1 cellular context compared by ENCODE assay signal in the genomic region with DNA sequence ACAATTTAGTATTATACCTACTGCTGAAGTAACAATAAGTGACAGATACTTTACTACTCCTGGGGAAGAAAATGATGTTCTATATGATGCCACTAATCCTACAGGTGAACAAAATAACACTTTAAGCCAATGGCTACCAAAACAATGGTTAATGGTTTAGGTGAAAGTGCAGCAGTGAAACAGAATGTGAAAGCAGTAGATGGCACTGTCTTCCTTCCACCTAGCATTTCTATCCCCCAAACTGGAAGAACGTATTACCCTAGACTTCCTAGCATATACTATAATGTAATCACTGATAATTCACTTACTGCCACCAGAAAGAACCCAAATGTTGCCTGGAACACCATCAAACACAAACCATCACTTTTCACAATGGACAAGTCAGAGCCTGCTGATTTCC.
TF ChIP-seq lines count a peak whose summit lies in the region.

No MANE protein-coding gene starts in this region.

TF ChIP-seq in SK-N-SH treated with all-trans-retinoic acid at 6 μM for 48 hours, 23 proteins besides CTCF, POLR2A, EP300 and RAD21 (continued from another document):
- TF ChIP-seq CSDC2 (CRISPR knock-in tag; IDR thresholded peaks at IDR 0.05) = no peak
TF ChIP-seq in SK-N-SH treated with all-trans-retinoic acid at 6 μM for 48 hours: peak in this region for 0.
